In the genomic region with DNA sequence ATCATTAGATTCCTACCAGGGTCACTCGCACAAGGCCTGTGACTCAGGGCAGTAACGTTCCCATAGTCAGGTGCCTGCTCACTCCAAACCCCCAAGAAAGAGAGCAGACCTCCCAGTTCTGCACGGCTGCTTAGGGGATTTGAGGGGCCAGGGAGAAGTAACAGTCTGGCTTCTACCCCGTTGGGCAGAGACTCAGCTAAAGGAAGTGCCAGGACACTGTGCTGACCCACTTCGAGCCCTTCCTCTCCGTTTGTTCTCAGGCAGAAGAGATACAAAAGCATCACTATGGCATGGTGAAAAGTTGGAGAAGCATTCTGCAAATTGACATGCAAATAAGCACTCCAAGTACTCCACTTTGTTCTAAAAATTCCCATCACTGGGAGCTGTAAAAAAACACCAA, we compare ENCODE assay signal across 14 cellular contexts.
"Had no signal": no experiment of that assay in that cellular context is flagged by ENCODE, and none has a peak within 500 bp of the region (broad histone marks: within the 10 kb centered on the region; RNA-seq: fewer than 3 reads in every experiment).

No MANE protein-coding gene starts in this region.

- H2AFZ ChIP-seq: hepatocyte had no signal

- H3K4me3 ChIP-seq: gastroesophageal sphincter, hepatocyte, psoas muscle, right lobe of liver, smooth muscle cell, suprapubic skin had no signal

- H3K4me2 ChIP-seq: hepatocyte, smooth muscle cell had no signal

- H3K27me3 ChIP-seq: gastroesophageal sphincter, hepatocyte, right lobe of liver, suprapubic skin had no signal

- H3K79me2 ChIP-seq: hepatocyte had no signal

- H3K9me3 ChIP-seq: gastroesophageal sphincter, psoas muscle, right lobe of liver, suprapubic skin had no signal

- H3K4me1 ChIP-seq: psoas muscle, right lobe of liver had no signal

- DNase-seq: activated CD4-positive, alpha-beta T cell treated with anti-CD3 and anti-CD28 coated beads for 1 hour; activated CD4-positive, alpha-beta T cell treated with anti-CD3 and anti-CD28 coated beads, Interleukin-2, amount 50 U/mL, for 4 hours; activated naive CD4-positive, alpha-beta T cell treated with anti-CD3 and anti-CD28 coated beads, Interleukin-2, amount 50 U/mL, for 16 hours; psoas muscle; right lobe of liver; stimulated activated CD4-positive, alpha-beta T cell treated with anti-CD3 and anti-CD28 coated beads, Interleukin-4, amount 100 ng/mL, for 4 hours; stimulated activated naive CD8-positive, alpha-beta T cell treated with anti-CD3 and anti-CD28 coated beads, Interleukin-15, Interleukin-2, amounts not matched to agents 100 U/mL and 50 U/mL, for 24 hours; T-helper 1 cell; T1000 had no signal

- ATAC-seq: gastroesophageal sphincter; psoas muscle; right lobe of liver; stimulated activated naive CD8-positive, alpha-beta T cell treated with anti-CD3 and anti-CD28 coated beads, Interleukin-15, Interleukin-2, amounts not matched to agents 100 U/mL and 50 U/mL, for 24 hours had no signal

- H3K36me3 ChIP-seq: gastroesophageal sphincter, right lobe of liver, suprapubic skin had no signal

- FAIRE-seq: endometrium had no signal

- H3K27ac ChIP-seq: gastroesophageal sphincter, hepatocyte, psoas muscle, right lobe of liver, suprapubic skin had no signal
